9 cellular contexts compared by ENCODE assay signal in genomic region chr7:47570649-47571050, GRCh38. TPM values are rescaled to one million over a fixed set of nuclear protein-coding genes. Genes with fewer than 3 reads are reported as not detected.
DNase-seq lines count a peak whose midpoint lies in the region; TF ChIP-seq lines count a peak whose summit lies in the region.
"Had no signal": no experiment of that assay in that cellular context is flagged by ENCODE, and none has a peak within 500 bp of the region (broad histone marks: within the 10 kb centered on the region; RNA-seq: fewer than 3 reads in every experiment).

No MANE protein-coding gene starts in this region.

- H3K36me3 ChIP-seq in mucosa of rectum (ENCODE audit: control insufficient read depth in 2 of 2, insufficient read depth in 2 of 2, low read length in 2 of 2), result no peaks in the 10 kb centered on the region
- no peaks in the 10 kb centered on the region for H3K36me3 ChIP-seq in thymus (ENCODE audit: control insufficient read depth, insufficient read depth)

- no peak for TF ChIP-seq CTCF in coronary artery (IDR thresholded peaks at IDR 0.05)

- peak overlapping the region; percentile 48 to 67 for H3K9ac ChIP-seq in mucosa of rectum (ENCODE audit: low read depth in 1 of 2, low read length in 2 of 2)

- peak overlapping the region; percentile 51 for H3K4me3 ChIP-seq in coronary artery
- no peak overlapping the region for H3K4me3 ChIP-seq in mucosa of rectum (ENCODE audit: low read length in 2 of 2)
- no peak overlapping the region for H3K4me3 ChIP-seq in thymus (ENCODE audit: low read length)

- H3K27me3 ChIP-seq in mucosa of rectum (ENCODE audit: control insufficient read depth in 2 of 2, insufficient read depth in 2 of 2, low read length in 2 of 2) (no peaks in the 10 kb centered on the region), thymus (ENCODE audit: control insufficient read depth, insufficient read depth) (no peaks in the 10 kb centered on the region)

- H3K4me1 ChIP-seq in mucosa of rectum (ENCODE audit: control insufficient read depth in 2 of 2, insufficient read depth in 2 of 2, low read length in 2 of 2) (peaks cover 46 to 53% of the 10 kb centered on the region in 2 donors), thymus (ENCODE audit: control insufficient read depth, insufficient read depth, low read length) (peaks cover 17% of the 10 kb centered on the region)

- H3K9me3 ChIP-seq in mucosa of rectum (ENCODE audit: control insufficient read depth in 2 of 2, low read length in 2 of 2) (no peaks in the 10 kb centered on the region), thymus (ENCODE audit: control insufficient read depth) (no peaks in the 10 kb centered on the region)

- 69% methylated on average over 4 of the region's 4 CpGs for WGBS in thymus

- peak overlapping the region; percentile 89 to 90 for H3K27ac ChIP-seq in coronary artery
- peak overlapping the region; percentile 79 to 82 for H3K27ac ChIP-seq in mucosa of rectum (ENCODE audit: low read depth in 2 of 2, low read length in 2 of 2)
- H3K27ac ChIP-seq in thymus (ENCODE audit: low read depth), result peak overlapping the region; percentile 1

- DNase-seq in NCI-H226 (peak; percentile 41), coronary artery (ENCODE audit: low spot score) (peak; percentile 89), NCI-H526 treated with DMSO at 0.1 percent for 48 hours (lab: John Stamatoyannopoulos, UW) (no peak), RKO (ENCODE audit: low spot score) (no peak), SHP77 (lab: John Stamatoyannopoulos, UW) (no peak), NCI-H748 treated with DMSO at 0.1 percent for 48 hours (lab: John Stamatoyannopoulos, UW) (no peak)
- DNase-seq: activated CD4-positive, alpha-beta T cell treated with anti-CD3 and anti-CD28 coated beads for 4 hours had no signal

RNA-seq across cellular contexts. Expression of gene TNS3, which starts 11.3 kb away (rescaled TPM):
- 6.2 TPM for polyA plus RNA-seq in thymus

Comparison
In these comparisons a context has a peak if more than half of its experiments do, and no peak if none do; other contexts are left out.
1. DNase-seq: peak in NCI-H226 (single experiment) and coronary artery (single experiment); none in NCI-H526 treated with DMSO at 0.1 percent for 48 hours (single experiment), RKO (single experiment), SHP77 (0 of 2) and NCI-H748 treated with DMSO at 0.1 percent for 48 hours (single experiment).
2. H3K27ac ChIP-seq: peak in every context shown above with its lines; median percentile 90 in coronary artery; 80 in mucosa of rectum; 1 in thymus.